ENCODE assay signal across 30 cellular contexts in genomic region chrM:10015-10755, GRCh38.
"Had no signal": no experiment of that assay in that cellular context is flagged by ENCODE, and none has a peak within 500 bp of the region (broad histone marks: within the 10 kb centered on the region; RNA-seq: fewer than 3 reads in every experiment).

No MANE protein-coding gene starts in this region.

- H3K4me1 ChIP-seq: ascending aorta had no signal

- H3K27me3 ChIP-seq: ascending aorta, cardiac muscle cell had no signal

- FAIRE-seq: bronchial epithelial cell, TTC549 had no signal

- ATAC-seq: activated CD8-positive, alpha-beta memory T cell treated with anti-CD3 and anti-CD28 coated beads, Interleukin-2, amount 10 ng/mL, durations not matched to agents 7 days and 5 days; activated CD8-positive, alpha-beta T cell treated with anti-CD3 and anti-CD28 coated beads, Interleukin-2, amount 10 ng/mL, durations not matched to agents 7 days and 5 days; activated naive CD8-positive, alpha-beta T cell treated with anti-CD3 and anti-CD28 coated beads, Interleukin-2, amount 50 U/mL, for 24 hours had no signal

- H3K27ac ChIP-seq: ascending aorta, cardiac muscle cell, VCaP had no signal

- H3K9me3 ChIP-seq: ascending aorta had no signal

- DNase-seq: activated B cell treated with CpG ODN at 0.5 μM for 24 hours; activated CD4-positive, alpha-beta memory T cell treated with anti-CD3 and anti-CD28 coated beads, Interleukin-2, amount 10 ng/mL, durations not matched to agents 7 days and 5 days; activated CD4-positive, alpha-beta T cell treated with anti-CD3 and anti-CD28 coated beads for 4 hours; activated CD4-positive, alpha-beta T cell treated with anti-CD3 and anti-CD28 coated beads, Interleukin-2, amount 10 ng/mL, durations not matched to agents 24 days and 14 days; activated CD4-positive, alpha-beta T cell treated with anti-CD3 and anti-CD28 coated beads, Interleukin-2, amount 50 U/mL, for 1 hour; activated CD4-positive, alpha-beta T cell treated with anti-CD3 and anti-CD28 coated beads, Interleukin-2, amount 50 U/mL, for 48 hours; activated CD4-positive, CD25-positive, alpha-beta regulatory T cell treated with anti-CD3 and anti-CD28 coated beads, Interleukin-2, amount 50 U/mL, for 72 hours; activated CD8-positive, alpha-beta memory T cell treated with anti-CD3 and anti-CD28 coated beads for 24 hours; activated CD8-positive, alpha-beta memory T cell treated with anti-CD3 and anti-CD28 coated beads, Interleukin-2, amount 10 ng/mL, durations not matched to agents 7 days and 5 days; activated CD8-positive, alpha-beta memory T cell treated with anti-CD3 and anti-CD28 coated beads, Interleukin-2, amount 50 U/mL, for 48 hours; activated CD8-positive, alpha-beta T cell treated with anti-CD3 and anti-CD28 coated beads, Interleukin-2, amount 10 ng/mL, durations not matched to agents 7 days and 5 days; activated effector memory CD4-positive, alpha-beta T cell treated with Interleukin-2 at 50 U/mL for 16 hours; activated gamma-delta T cell; activated naive CD4-positive, alpha-beta T cell treated with anti-CD3 and anti-CD28 coated beads, Interleukin-2, amount 10 ng/mL, durations not matched to agents 7 days and 5 days; activated naive CD4-positive, alpha-beta T cell treated with Interleukin-2 at 50 U/mL for 16 hours; activated naive CD8-positive, alpha-beta T cell treated with anti-CD3 and anti-CD28 coated beads, Interleukin-2, amount 10 ng/mL, durations not matched to agents 7 days and 5 days; activated naive CD8-positive, alpha-beta T cell treated with anti-CD3 and anti-CD28 coated beads, Interleukin-2, amount 50 U/mL, for 24 hours; activated T-cell treated with anti-CD3 and anti-CD28 coated beads, Interleukin-2, amount 50 U/mL, for 24 hours; activated T-cell treated with anti-CD3 and anti-CD28 coated beads, Interleukin-2, amount 50 U/mL, for 48 hours; amygdala; anterior cingulate cortex; caudate nucleus; cerebellar nuclear complex; T-helper 2 cell; T-helper 9 cell had no signal

- H3K36me3 ChIP-seq: ascending aorta, cardiac muscle cell had no signal

- H3K4me3 ChIP-seq: ascending aorta, cardiac muscle cell had no signal
